Comparison of ENCODE assay signal across 1 cellular context in the genomic region with DNA sequence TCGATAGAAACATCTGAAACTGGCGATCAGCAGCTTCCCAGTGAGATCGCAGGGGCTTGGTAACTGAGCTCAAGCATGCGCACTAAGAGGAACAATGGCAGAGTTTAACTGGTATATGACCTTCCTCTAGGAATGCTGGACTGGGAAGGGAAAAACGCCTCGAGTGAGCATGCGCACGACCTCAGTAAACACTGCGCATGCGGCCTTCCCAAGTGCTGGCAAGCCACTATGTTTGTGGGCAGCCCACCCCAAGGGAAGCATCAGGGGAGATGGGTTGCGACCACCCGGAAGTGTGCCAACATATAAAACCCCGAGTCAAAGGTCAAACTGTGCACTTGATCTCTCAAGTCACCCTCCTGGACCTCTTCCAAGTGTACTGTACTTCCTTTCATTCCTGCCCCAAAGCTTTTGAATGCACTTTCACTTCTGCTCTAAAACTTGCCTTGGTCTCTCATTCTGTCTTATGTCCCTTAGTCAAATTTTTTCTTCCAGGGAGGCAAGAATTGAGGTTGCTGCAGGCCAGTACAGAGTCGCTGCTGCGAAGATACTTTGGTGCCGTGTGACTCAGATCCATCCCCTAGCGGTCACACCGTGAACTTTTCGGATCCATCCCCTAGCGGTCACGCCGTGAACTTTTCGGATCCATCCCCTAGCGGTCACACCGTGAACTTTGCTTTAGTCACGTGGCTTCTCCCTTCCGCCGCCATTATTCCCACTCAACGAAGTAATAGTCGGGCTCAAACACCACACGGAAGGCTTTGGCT.
TF ChIP-seq lines count a peak whose summit lies in the region.

No MANE protein-coding gene starts in this region.

TF ChIP-seq in K562, 482 proteins besides CTCF, POLR2A, EP300 and RAD21 (continued from another document and continues in another):
- TF ChIP-seq, protein P1, sequence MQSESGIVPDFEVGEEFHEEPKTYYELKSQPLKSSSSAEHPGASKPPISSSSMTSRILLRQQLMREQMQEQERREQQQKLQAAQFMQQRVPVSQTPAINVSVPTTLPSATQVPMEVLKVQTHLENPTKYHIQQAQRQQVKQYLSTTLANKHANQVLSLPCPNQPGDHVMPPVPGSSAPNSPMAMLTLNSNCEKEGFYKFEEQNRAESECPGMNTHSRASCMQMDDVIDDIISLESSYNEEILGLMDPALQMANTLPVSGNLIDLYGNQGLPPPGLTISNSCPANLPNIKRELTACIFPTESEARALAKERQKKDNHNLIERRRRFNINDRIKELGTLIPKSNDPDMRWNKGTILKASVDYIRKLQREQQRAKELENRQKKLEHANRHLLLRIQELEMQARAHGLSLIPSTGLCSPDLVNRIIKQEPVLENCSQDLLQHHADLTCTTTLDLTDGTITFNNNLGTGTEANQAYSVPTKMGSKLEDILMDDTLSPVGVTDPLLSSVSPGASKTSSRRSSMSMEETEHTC (IDR thresholded peaks at IDR 0.05), result no peak
- TF ChIP-seq MCM2 (IDR thresholded peaks at IDR 0.05; ENCODE audit: low read depth) (no peak), MAFF (IDR thresholded peaks at IDR 0.05; ENCODE audit: low read length) (no peak), MEF2A (IDR thresholded peaks at IDR 0.05; ENCODE audit: control insufficient read depth, low read depth, low read length) (no peak), ZNF24 (IDR thresholded peaks at IDR 0.05) (0 out of 2 replicates have a peak, but pooled peaks have one; percentile 46), CCNT2 (IDR thresholded peaks at IDR 0.05; ENCODE audit: borderline replicate concordance, extremely low read depth, insufficient read length, low read depth, low read length) (no peak), TCF7 (IDR thresholded peaks at IDR 0.05; ENCODE audit: borderline replicate concordance) (no peak), TAF9B (IDR thresholded peaks at IDR 0.05; ENCODE audit: partially characterized antibody) (no peak), YBX1 (IDR thresholded peaks at IDR 0.05) (no peak), ZNF165 (CRISPR knock-in tag; IDR thresholded peaks at IDR 0.05; ENCODE audit: borderline replicate concordance) (no peak), SAFB2 (IDR thresholded peaks at IDR 0.05; ENCODE audit: borderline replicate concordance, low read depth, low read length, severe bottlenecking) (no peak), PRMT5 (CRISPR knock-in tag; IDR thresholded peaks at IDR 0.05) (no peak), DDX20 (tag; IDR thresholded peaks at IDR 0.05; ENCODE audit: low read depth) (no peak), CBX3 (IDR thresholded peaks at IDR 0.05; ENCODE audit: borderline replicate concordance in 1 of 2, low read length in 2 of 2) (peak in 1 of 2 experiments; percentile 98; a peak in 2 of 3 replicates), ZNF398 (CRISPR knock-in tag; IDR thresholded peaks at IDR 0.05) (no peak), HNRNPLL (IDR thresholded peaks at IDR 0.05; ENCODE audit: low read depth, low read length, poor library complexity, severe bottlenecking) (no peak), IFI16 (CRISPR knock-in tag; IDR thresholded peaks at IDR 0.05) (no peak), MEIS2 (IDR thresholded peaks at IDR 0.05; ENCODE audit: partially characterized antibody) (no peak), TRIM28 (IDR thresholded peaks at IDR 0.05) (no peak), CBX2 (IDR thresholded peaks at IDR 0.05; ENCODE audit: insufficient read depth, low read length, poor library complexity, severe bottlenecking) (no peak), ATF2 (CRISPR knock-in tag; IDR thresholded peaks at IDR 0.05) (no peak), ETV6 (IDR thresholded peaks at IDR 0.05; ENCODE audit: borderline replicate concordance in 1 of 2, low read depth in 2 of 2, low read length in 1 of 2) (no peak), ETV6 (CRISPR knock-in tag; IDR thresholded peaks at IDR 0.05; ENCODE audit: borderline replicate concordance) (no peak), FOS (IDR thresholded peaks at IDR 0.05; ENCODE audit: extremely low read depth, insufficient read length) (no peak), RHOXF2B (CRISPR knock-in tag; conservative IDR thresholded peaks at IDR 0.05) (no peak), PML (IDR thresholded peaks at IDR 0.05; ENCODE audit: low read length) (no peak), SNIP1 (IDR thresholded peaks at IDR 0.05; ENCODE audit: low read depth) (no peak), SP1 (CRISPR knock-in tag; IDR thresholded peaks at IDR 0.05) (peak; percentile 33; the same call in 1 of the 2 replicates), MCM5 (IDR thresholded peaks at IDR 0.05; ENCODE audit: low read depth) (no peak), EWSR1 (IDR thresholded peaks at IDR 0.05; ENCODE audit: borderline replicate concordance, low read depth, partially characterized antibody) (no peak), CCAR2 (IDR thresholded peaks at IDR 0.05; ENCODE audit: low read depth, low read length) (no peak), MEF2D (tag; conservative IDR thresholded peaks at IDR 0.05; ENCODE audit: low read depth) (no peak), HDGF (IDR thresholded peaks at IDR 0.05) (no peak), MCM7 (IDR thresholded peaks at IDR 0.05) (no peak), SAFB (IDR thresholded peaks at IDR 0.05; ENCODE audit: borderline replicate concordance, low read depth, low read length) (no peak), ZNF124 (CRISPR knock-in tag; IDR thresholded peaks at IDR 0.05) (no peak), CREB1 (IDR thresholded peaks at IDR 0.05) (no peak), CREB1 (CRISPR knock-in tag; IDR thresholded peaks at IDR 0.05) (peak; percentile 44; the same call in 1 of the 2 replicates), KLF13 (tag; IDR thresholded peaks at IDR 0.05; ENCODE audit: borderline replicate concordance, low read depth) (no peak), ZEB2 (IDR thresholded peaks at IDR 0.05) (no peak), CHD7 (IDR thresholded peaks at IDR 0.05; ENCODE audit: low read depth, low read length) (no peak), KLF16 (IDR thresholded peaks at IDR 0.05) (peak; percentile 25; the same call in 1 of the 2 replicates), PHF21A (IDR thresholded peaks at IDR 0.05; ENCODE audit: borderline replicate concordance, low read depth) (no peak), ZNF3 (CRISPR knock-in tag; IDR thresholded peaks at IDR 0.05) (no peak), RBBP5 (IDR thresholded peaks at IDR 0.05; ENCODE audit: borderline replicate concordance, insufficient read depth, low read length, poor library complexity, severe bottlenecking) (no peak), SMARCE1 (IDR thresholded peaks at IDR 0.05) (no peak), TBL1XR1 (IDR thresholded peaks at IDR 0.05; ENCODE audit: low read length in 2 of 2) (no peak), ZNF785 (CRISPR knock-in tag; IDR thresholded peaks at IDR 0.05) (no peak), ZNF12 (CRISPR knock-in tag; IDR thresholded peaks at IDR 0.05) (no peak)
- TF ChIP-seq, protein P2, sequence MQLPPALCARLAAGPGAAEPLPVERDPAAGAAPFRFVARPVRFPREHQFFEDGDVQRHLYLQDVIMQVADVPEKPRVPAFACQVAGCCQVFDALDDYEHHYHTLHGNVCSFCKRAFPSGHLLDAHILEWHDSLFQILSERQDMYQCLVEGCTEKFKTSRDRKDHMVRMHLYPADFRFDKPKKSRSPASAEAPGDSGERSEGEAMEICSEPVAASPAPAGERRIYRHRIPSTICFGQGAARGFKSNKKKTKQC (CRISPR knock-in tag; IDR thresholded peaks at IDR 0.05), result no peak
- TF ChIP-seq, protein P3, sequence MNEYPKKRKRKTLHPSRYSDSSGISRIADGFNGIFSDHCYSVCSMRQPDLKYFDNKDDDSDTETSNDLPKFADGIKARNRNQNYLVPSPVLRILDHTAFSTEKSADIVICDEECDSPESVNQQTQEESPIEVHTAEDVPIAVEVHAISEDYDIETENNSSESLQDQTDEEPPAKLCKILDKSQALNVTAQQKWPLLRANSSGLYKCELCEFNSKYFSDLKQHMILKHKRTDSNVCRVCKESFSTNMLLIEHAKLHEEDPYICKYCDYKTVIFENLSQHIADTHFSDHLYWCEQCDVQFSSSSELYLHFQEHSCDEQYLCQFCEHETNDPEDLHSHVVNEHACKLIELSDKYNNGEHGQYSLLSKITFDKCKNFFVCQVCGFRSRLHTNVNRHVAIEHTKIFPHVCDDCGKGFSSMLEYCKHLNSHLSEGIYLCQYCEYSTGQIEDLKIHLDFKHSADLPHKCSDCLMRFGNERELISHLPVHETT (CRISPR knock-in tag; conservative IDR thresholded peaks at IDR 0.05 in 1 of 2, IDR thresholded peaks at IDR 0.05 in 1 of 2), result no peak
